In genomic region chr5:88594441-88594840, GRCh38 we compare ENCODE assay signal across 16 cellular contexts.
A peak's percentile ranks its signal among the peaks of the same experiment; 100 is the strongest.
DNase-seq lines count a peak whose midpoint lies in the region; ATAC-seq and TF ChIP-seq lines count a peak whose summit lies in the region.
"Had no signal": no experiment of that assay in that cellular context is flagged by ENCODE, and none has a peak within 500 bp of the region (broad histone marks: within the 10 kb centered on the region; RNA-seq: fewer than 3 reads in every experiment).

No MANE protein-coding gene starts in this region.

- H3K4me3 ChIP-seq in WERI-Rb-1 (ENCODE audit: low read depth, low read length): no peak overlapping the region
- H3K4me3 ChIP-seq: A549; BLaER1 treated with 17β-estradiol and CSF1 and Interleukin-3, amounts not matched to agents 10 nM and 100 nM had no signal

- no peak for TF ChIP-seq CTCF in WERI-Rb-1 (IDR thresholded peaks at IDR 0.05; ENCODE audit: low read depth, low read length)

- no peaks in the 10 kb centered on the region for H3K27me3 ChIP-seq in WERI-Rb-1 (ENCODE audit: insufficient read depth, low read depth, severe bottlenecking)
- H3K27me3 ChIP-seq: BLaER1 treated with 17β-estradiol and CSF1 and Interleukin-3, amounts not matched to agents 10 nM and 100 nM had no signal

- no peak overlapping the region for H3K27ac ChIP-seq in WERI-Rb-1
- H3K27ac ChIP-seq: 22Rv1; A549; BLaER1 treated with 17β-estradiol and CSF1 and Interleukin-3, amounts not matched to agents 10 nM and 100 nM; C4-2B had no signal

- ATAC-seq in GM18907 (IDR thresholded peaks at IDR 0.05; ENCODE audit: unreplicated experiment) (no peak), GM18520 (IDR thresholded peaks at IDR 0.05; ENCODE audit: unreplicated experiment) (no peak)
- ATAC-seq: A549; CD8-positive, alpha-beta T cell had no signal

- peak; percentile 14 for DNase-seq in NCI-H82 (lab: John Stamatoyannopoulos, UW)
- DNase-seq in NCI-H82 treated with DMSO at 0.1 percent for 48 hours (lab: John Stamatoyannopoulos, UW; ENCODE audit: unreplicated experiment): no peak
- DNase-seq in WERI-Rb-1: peak; percentile 9
- DNase-seq: AML-193; Caco-2; Calu3; CD4-positive, alpha-beta T cell; CD8-positive, alpha-beta T cell; DMS79 treated with DMSO at 0.1 percent for 48 hours; GF-D8 had no signal

- no peaks in the 10 kb centered on the region for H3K36me3 ChIP-seq in WERI-Rb-1
- H3K36me3 ChIP-seq: BLaER1 treated with 17β-estradiol and CSF1 and Interleukin-3, amounts not matched to agents 10 nM and 100 nM had no signal

- H3K9me3 ChIP-seq in WERI-Rb-1 (ENCODE audit: severe bottlenecking): no peaks in the 10 kb centered on the region
- H3K9me3 ChIP-seq: A549, Caco-2 had no signal
